In the genomic region with DNA sequence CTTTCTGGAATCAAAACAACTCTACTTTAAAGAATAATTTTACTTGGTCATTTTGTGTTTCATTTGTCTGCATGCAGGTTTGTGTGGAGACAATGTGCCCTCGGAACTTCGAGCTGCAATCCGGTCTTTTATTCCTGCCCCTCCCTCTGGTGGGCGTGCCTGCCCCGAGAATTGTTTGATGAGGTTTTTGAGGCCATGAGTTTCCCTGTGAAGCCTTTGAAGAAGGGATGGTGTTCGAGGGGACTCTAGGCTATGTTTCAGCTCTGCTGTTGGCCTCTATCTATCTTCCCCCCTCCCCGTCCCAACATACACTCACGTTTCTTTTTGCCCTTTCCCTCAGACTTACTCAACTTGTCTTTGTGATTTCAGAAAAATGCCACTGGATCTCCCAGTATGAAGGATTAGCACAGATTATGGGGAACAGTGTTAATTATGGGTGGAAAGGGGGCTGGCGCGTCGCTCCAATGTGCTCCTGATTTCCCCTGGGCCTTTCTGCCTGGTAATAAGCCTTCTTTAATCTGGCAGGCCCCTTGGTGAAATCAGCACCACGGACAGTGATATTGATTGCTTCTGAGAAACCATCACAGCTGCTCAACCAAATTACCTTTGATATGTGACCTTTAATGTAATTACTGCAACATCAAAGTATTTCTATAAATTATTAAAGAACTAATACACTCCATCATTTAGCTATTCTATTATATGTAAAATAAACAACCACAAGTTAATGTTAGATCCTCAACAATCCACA, we compare ENCODE assay signal across 10 cellular contexts.
DNase-seq lines count a peak whose midpoint lies in the region; TF ChIP-seq lines count a peak whose summit lies in the region.
"Had no signal": no experiment of that assay in that cellular context is flagged by ENCODE, and none has a peak within 500 bp of the region (broad histone marks: within the 10 kb centered on the region; RNA-seq: fewer than 3 reads in every experiment).

No MANE protein-coding gene starts in this region.

- no peaks in the 10 kb centered on the region for H3K36me3 Mint-ChIP-seq in MCF 10A (ENCODE audit: insufficient read depth, unreplicated experiment)

- no peak for TF ChIP-seq POLR2A in breast epithelium (IDR thresholded peaks at IDR 0.05)

- H3K27me3 Mint-ChIP-seq in MCF 10A (ENCODE audit: insufficient read depth, unreplicated experiment): peaks cover 29% of the 10 kb centered on the region

- H3K9me3 Mint-ChIP-seq in MCF 10A (ENCODE audit: unreplicated experiment): peaks cover 7% of the 10 kb centered on the region

- POLR2A ChIA-PET in MCF 10A (lab: Yijun Ruan, JAX): no interaction called here

- H3K27ac ChIP-seq in breast epithelium: no peak overlapping the region
- H3K27ac ChIP-seq: pancreas had no signal

- no peak for TF ChIP-seq CTCF in MCF 10A (IDR thresholded peaks at IDR 0.05; ENCODE audit: unreplicated experiment)
- TF ChIP-seq CTCF in breast epithelium (IDR thresholded peaks at IDR 0.05): no peak
- no peak for TF ChIP-seq CTCF in fibroblast of mammary gland (conservative IDR thresholded peaks at IDR 0.05; ENCODE audit: control insufficient read depth, insufficient read depth, low read depth, low read length)

- DNase-seq in MCF 10A (ENCODE audit: unreplicated experiment): peak; percentile 69
- no peak for DNase-seq in breast epithelium (ENCODE audit: low spot score in 2 of 2)
- peak; percentile 21 for DNase-seq in RKO (ENCODE audit: low spot score)
- peak; percentile 15 for DNase-seq in fibroblast of mammary gland (ENCODE audit: low read depth)
- peak; percentile 6 for DNase-seq in stromal cell of bone marrow (ENCODE audit: low read depth)
- no peak for DNase-seq in middle frontal gyrus (ENCODE audit: extremely low spot score, low spot score)
- no peak for DNase-seq in DMS153 treated with DMSO at 0.1 percent for 48 hours (lab: John Stamatoyannopoulos, UW; ENCODE audit: unreplicated experiment)
- DNase-seq in NCI-H2196 treated with DMSO at 0.1 percent for 48 hours (lab: John Stamatoyannopoulos, UW; ENCODE audit: unreplicated experiment): no peak
- DNase-seq: activated CD4-positive, alpha-beta T cell treated with anti-CD3 and anti-CD28 coated beads, Interleukin-2, amount 50 U/mL, for 48 hours had no signal

- no peaks in the 10 kb centered on the region for H3K4me1 ChIP-seq in breast epithelium
- H3K4me1 ChIP-seq: pancreas had no signal

- H3K27me3 ChIP-seq in breast epithelium: peaks cover 0 to 39% of the 10 kb centered on the region in 2 donors

- BruUV-seq in MCF 10A (replicated peaks; lab: Mats Ljungman, UMichigan): no TSS peak

- no peaks in the 10 kb centered on the region for H3K9me3 ChIP-seq in breast epithelium
- H3K9me3 ChIP-seq: pancreas had no signal

- H3K4me3 ChIP-seq in breast epithelium (no peak overlapping the region), fibroblast of mammary gland (ENCODE audit: control insufficient read depth, low read depth, low read length) (no peak overlapping the region)
- H3K4me3 ChIP-seq: pancreas had no signal

- no peaks in the 10 kb centered on the region for H3K36me3 ChIP-seq in breast epithelium
- H3K36me3 ChIP-seq: pancreas had no signal

- intact Hi-C loops in MCF 10A (cut with micrococcal nuclease): no loop called here
- intact Hi-C loops in breast epithelium (cut with DNase I; ENCODE audit: low total_unique reads): no loop called here

- CTCF ChIA-PET in MCF 10A (lab: Yijun Ruan, JAX): no interaction called here

- H3K4me1 Mint-ChIP-seq in MCF 10A (ENCODE audit: insufficient read depth, unreplicated experiment): no peaks in the 10 kb centered on the region

- H3K27ac Mint-ChIP-seq in MCF 10A (ENCODE audit: low read depth, unreplicated experiment): no peak overlapping the region

- H3K4me3 Mint-ChIP-seq in MCF 10A (ENCODE audit: unreplicated experiment): no peak overlapping the region

Comparison
In these comparisons a context has a peak if more than half of its experiments do, and no peak if none do; other contexts are left out.
1. DNase-seq: peak in MCF 10A (single experiment), RKO (single experiment), fibroblast of mammary gland (single experiment) and stromal cell of bone marrow (single experiment); none in breast epithelium (0 of 2), middle frontal gyrus (single experiment), DMS153 treated with DMSO at 0.1 percent for 48 hours (single experiment) and NCI-H2196 treated with DMSO at 0.1 percent for 48 hours (single experiment).